ENCODE assay signal across 8 cellular contexts in the genomic region with DNA sequence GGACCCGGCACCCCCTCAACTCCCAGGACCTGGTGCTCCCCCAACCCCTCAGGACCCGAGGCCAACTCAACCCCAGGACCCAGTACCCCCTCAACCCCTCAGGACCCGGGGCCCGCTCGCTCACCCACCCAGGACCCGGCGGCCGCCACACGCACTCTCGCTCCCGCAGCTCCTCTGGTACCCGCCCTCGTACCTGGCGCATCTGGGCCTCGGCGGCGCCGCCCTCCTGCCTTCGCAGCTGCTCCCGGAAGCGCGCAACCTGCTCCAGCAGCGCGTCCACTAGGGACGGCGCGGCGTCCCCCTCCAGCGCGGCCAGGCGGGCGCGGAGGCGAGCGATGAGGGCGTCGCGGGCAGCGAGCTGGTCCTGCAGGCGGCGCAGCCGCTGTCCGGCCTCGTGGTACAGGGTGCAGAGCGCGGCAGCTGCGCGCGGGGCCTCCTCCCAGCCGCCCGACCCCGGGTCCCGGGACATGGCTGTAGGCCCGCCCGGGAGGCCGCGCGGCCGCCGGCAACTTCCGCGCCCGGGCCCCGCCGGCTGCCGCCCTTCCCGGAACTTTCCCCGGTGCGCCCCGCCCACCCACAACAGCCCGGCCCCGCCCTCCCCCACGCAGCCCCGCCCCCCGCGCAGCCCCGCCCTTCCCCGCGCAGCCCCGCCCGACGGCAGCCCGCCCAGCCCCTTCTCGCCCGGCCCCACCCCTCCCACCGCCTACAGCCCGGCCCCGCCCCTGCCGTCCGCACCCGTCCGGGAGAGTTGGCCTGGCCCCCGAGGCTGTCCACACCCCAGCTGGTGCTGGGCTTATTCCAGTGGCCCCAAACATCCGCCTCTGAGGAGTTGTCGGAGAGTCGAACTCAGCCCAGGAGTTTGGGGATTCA. TPM values are rescaled to one million over a fixed set of nuclear protein-coding genes. Genes with fewer than 3 reads are reported as not detected.
DNase-seq lines count a peak whose midpoint lies in the region; ATAC-seq lines count a peak whose summit lies in the region.

TNIP2 (minus strand) TSS at position 516 of the 870 bp plus-strand sequence; CDS start at position 469, 47 bp downstream.

- peak within 1 kb of the TSS; percentile 65 for H3K27ac ChIP-seq in cingulate gyrus (ENCODE audit: low read depth, low read length)

- DNase-seq in NCI-H345 (lab: John Stamatoyannopoulos, UW), result peak; percentile 57
- DNase-seq in NCI-H345 treated with DMSO at 0.1 percent for 48 hours (lab: John Stamatoyannopoulos, UW; ENCODE audit: unreplicated experiment), result no peak
- DNase-seq in NCI-H2171 treated with DMSO at 0.1 percent for 48 hours (lab: John Stamatoyannopoulos, UW), result peak; percentile 35
- DNase-seq in activated CD4-positive, alpha-beta T cell treated with anti-CD3 and anti-CD28 coated beads for 4 hours, result peak; percentile 73 to 84
- DNase-seq in left colon, result peak; percentile 89 to 91
- peak; percentile 75 for DNase-seq in stimulated activated CD4-positive, alpha-beta T cell treated with anti-CD3 and anti-CD28 coated beads, Interleukin-1b, Interleukin-23, amount 100 ng/mL, for 48 hours

- intact Hi-C loops in left colon (cut with DNase I, micrococcal nuclease), result no loop called here

- peak; percentile 53 for ATAC-seq in HG02938 (IDR thresholded peaks at IDR 0.05; ENCODE audit: unreplicated experiment)
- peak; percentile 76 for ATAC-seq in left colon

RNA-seq across cellular contexts. Expression of gene TNIP2, which starts in this region (rescaled TPM):
- total RNA-seq in left colon, result 10 to 100 TPM; 47.1 to 63.6 TPM
